In genomic region chr10:5806745-5807144, GRCh38 we compare ENCODE assay signal across 1 cellular context.
A peak's percentile ranks its signal among the peaks of the same experiment; 100 is the strongest.
TF ChIP-seq lines count a peak whose summit lies in the region.

No MANE protein-coding gene starts in this region.

TF ChIP-seq in GM12878, 131 proteins besides CTCF, POLR2A, EP300 and RAD21:
- TF ChIP-seq CHD1 (IDR thresholded peaks at IDR 0.05; ENCODE audit: low read depth, low read length), result no peak
- TF ChIP-seq, protein P1, sequence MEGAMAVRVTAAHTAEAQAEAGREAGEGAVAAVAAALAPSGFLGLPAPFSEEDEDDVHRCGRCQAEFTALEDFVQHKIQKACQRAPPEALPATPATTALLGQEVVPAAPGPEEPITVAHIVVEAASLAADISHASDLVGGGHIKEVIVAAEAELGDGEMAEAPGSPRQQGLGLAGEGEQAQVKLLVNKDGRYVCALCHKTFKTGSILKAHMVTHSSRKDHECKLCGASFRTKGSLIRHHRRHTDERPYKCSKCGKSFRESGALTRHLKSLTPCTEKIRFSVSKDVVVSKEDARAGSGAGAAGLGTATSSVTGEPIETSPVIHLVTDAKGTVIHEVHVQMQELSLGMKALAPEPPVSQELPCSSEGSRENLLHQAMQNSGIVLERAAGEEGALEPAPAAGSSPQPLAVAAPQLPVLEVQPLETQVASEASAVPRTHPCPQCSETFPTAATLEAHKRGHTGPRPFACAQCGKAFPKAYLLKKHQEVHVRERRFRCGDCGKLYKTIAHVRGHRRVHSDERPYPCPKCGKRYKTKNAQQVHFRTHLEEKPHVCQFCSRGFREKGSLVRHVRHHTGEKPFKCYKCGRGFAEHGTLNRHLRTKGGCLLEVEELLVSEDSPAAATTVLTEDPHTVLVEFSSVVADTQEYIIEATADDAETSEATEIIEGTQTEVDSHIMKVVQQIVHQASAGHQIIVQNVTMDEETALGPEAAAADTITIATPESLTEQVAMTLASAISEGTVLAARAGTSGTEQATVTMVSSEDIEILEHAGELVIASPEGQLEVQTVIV (IDR thresholded peaks at IDR 0.05; ENCODE audit: borderline replicate concordance, partially characterized antibody), result peak; percentile 19
